ENCODE assay signal across 8 cellular contexts in the genomic region with DNA sequence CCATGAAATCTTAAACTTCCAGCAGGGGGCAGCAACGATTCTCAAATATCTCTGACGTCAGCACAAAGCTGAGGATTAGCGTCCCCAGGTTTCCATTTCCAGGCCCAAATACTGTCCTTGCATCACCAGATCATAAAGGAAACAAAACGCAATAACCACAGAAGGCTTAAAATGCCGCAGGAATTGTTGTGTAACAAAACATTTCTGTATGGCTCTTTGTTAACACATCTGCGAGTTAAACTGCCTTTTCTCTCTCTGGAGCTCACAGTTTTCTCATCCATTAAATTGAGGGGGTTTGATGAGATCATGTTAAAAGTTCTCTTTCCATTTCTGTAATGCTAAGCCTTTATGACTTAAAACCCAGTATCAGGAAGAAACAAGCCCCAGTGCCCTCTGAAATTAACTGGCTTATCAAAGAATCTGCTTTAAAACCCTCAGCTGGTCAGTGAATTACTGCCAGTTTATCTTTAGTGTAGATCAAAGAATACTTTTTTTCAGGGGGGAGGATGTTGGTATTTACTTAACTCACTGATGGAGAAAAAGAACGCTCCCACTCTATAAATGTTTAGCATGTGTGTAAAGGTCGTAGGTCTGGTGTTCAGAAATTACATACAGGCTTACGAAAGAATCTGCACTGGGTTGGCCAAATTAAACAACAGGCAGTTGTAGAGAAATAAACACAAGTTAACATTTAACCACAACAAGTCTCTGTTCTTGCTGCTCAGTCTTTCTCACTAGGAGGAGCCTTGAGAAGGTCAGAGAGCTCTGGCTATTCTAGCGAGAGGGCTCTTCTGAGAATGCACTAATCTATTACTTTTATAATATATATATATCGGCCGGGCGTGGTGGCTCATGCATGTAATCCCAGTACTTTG. TPM values are rescaled to one million over a fixed set of nuclear protein-coding genes. Genes with fewer than 3 reads are reported as not detected.
DNase-seq lines count a peak whose midpoint lies in the region; ATAC-seq and TF ChIP-seq lines count a peak whose summit lies in the region.

No MANE protein-coding gene starts in this region.

- H3K27me3 ChIP-seq in SU-DHL-6 (ENCODE audit: low read length), result no peaks in the 10 kb centered on the region
- H3K27me3 ChIP-seq in heart left ventricle, result no peaks in the 10 kb centered on the region
- H3K27me3 ChIP-seq in psoas muscle (ENCODE audit: insufficient read depth in 3 of 3, low read length in 2 of 3), result no peaks in the 10 kb centered on the region

- DNase-seq in NCI-H2081 (lab: John Stamatoyannopoulos, UW) (peak; percentile 77 to 79), NCI-H2081 treated with DMSO at 0.1 percent for 48 hours (lab: John Stamatoyannopoulos, UW) (no peak), NCI-H1092 (lab: John Stamatoyannopoulos, UW) (peak; percentile 65), heart left ventricle (peak in 3 of 5 donors; percentile 61 to 76 (median 72)), psoas muscle (peak in 1 of 2 donors; percentile 36)
- DNase-seq in activated naive CD8-positive, alpha-beta T cell treated with anti-CD3 and anti-CD28 coated beads, Interleukin-2, amount 50 U/mL, for 16 hours (ENCODE audit: low read depth, low spot score), result peak; percentile 42

- 44 to 51% (median 44%) methylated on average over 13 of the region's 13 CpGs for WGBS in heart left ventricle, 4 donors
- WGBS in psoas muscle, 3 donors, result 38 to 47% (median 41%) methylated on average over 13 of the region's 13 CpGs
- WGBS in urinary bladder, result 19% methylated on average over 13 of the region's 13 CpGs

- H4K20me1 ChIP-seq in SU-DHL-6 (ENCODE audit: low read depth, low read length), result no peaks in the 10 kb centered on the region

- intact Hi-C loops in heart left ventricle (cut with DNase I) (loop anchor here in 9 of 10 donors (2.0 to 10.0 kb wide), 18 partner anchors 28 to 368 kb away; partner anchors contain the start of genes NOB1 (in 6 of the 9), NFAT5 (in 4 of the 9), CYB5B (in 2 of the 9) and WWP2 (in 1 of the 9)), psoas muscle (cut with DNase I) (loop anchor here (5.0 to 10.0 kb wide), 5 partner anchors 86 to 358 kb away; partner anchors contain the start of genes NFAT5 (in 1 of the 2) and NOB1 (in 1 of the 2))

- no peak for TF ChIP-seq POLR2A in heart left ventricle (IDR thresholded peaks at IDR 0.05)

- H3K27ac ChIP-seq in SU-DHL-6 (ENCODE audit: low read depth, low read length), result no peak overlapping the region
- peak overlapping the region in 11 of 12 donors; percentile 47 to 86 (median 68) for H3K27ac ChIP-seq in heart left ventricle
- H3K27ac ChIP-seq in psoas muscle, result peak overlapping the region; percentile 79
- H3K27ac ChIP-seq in urinary bladder (ENCODE audit: low read depth), result peak overlapping the region; percentile 63

- peak; percentile 66 for TF ChIP-seq CTCF in SU-DHL-6 (IDR thresholded peaks at IDR 0.05; ENCODE audit: insufficient read depth, low read length, poor library complexity, severe bottlenecking)
- TF ChIP-seq CTCF in heart left ventricle (IDR thresholded peaks at IDR 0.05), result peak in 9 of 12 donors; percentile 54 to 83 (median 70)
- TF ChIP-seq CTCF in psoas muscle (IDR thresholded peaks at IDR 0.05), result peak; percentile 69

- H3K4me1 ChIP-seq in heart left ventricle, result peaks cover 0 to 34% (median 19%) of the 10 kb centered on the region in 12 donors
- peaks cover 30% of the 10 kb centered on the region for H3K4me1 ChIP-seq in psoas muscle
- peaks cover 2% of the 10 kb centered on the region for H3K4me1 ChIP-seq in urinary bladder (ENCODE audit: insufficient read depth)

- no peaks in the 10 kb centered on the region for H3F3A ChIP-seq in SU-DHL-6 (ENCODE audit: insufficient read depth)

- H3K9me2 ChIP-seq in SU-DHL-6 (replicated peaks; ENCODE audit: insufficient read depth, low read length), result no peaks in the 10 kb centered on the region

- ATAC-seq in heart left ventricle, result peak; percentile 29 to 55 (median 47)
- peak; percentile 41 to 66 (median 51) for ATAC-seq in psoas muscle

- H3K79me2 ChIP-seq in SU-DHL-6 (ENCODE audit: insufficient read depth, low read length), result no peaks in the 10 kb centered on the region

- no peak overlapping the region for H3K4me3 ChIP-seq in SU-DHL-6 (ENCODE audit: insufficient read depth, low read length, poor library complexity, severe bottlenecking)
- no peak overlapping the region for H3K4me3 ChIP-seq in heart left ventricle
- peak overlapping the region; percentile 11 for H3K4me3 ChIP-seq in psoas muscle
- H3K4me3 ChIP-seq in urinary bladder (ENCODE audit: low read depth, low read length), result no peak overlapping the region

- H3K9me3 ChIP-seq in SU-DHL-6 (ENCODE audit: insufficient read depth, low read length) (no peaks in the 10 kb centered on the region), heart left ventricle (no peaks in the 10 kb centered on the region), psoas muscle (no peaks in the 10 kb centered on the region)

- H3K9ac ChIP-seq in SU-DHL-6 (ENCODE audit: low read length), result no peak overlapping the region

- H2AFZ ChIP-seq in SU-DHL-6 (ENCODE audit: low read depth, low read length, severe bottlenecking), result peak overlapping the region; percentile 92

- peak overlapping the region; percentile 6 for H3K4me2 ChIP-seq in SU-DHL-6 (ENCODE audit: low read depth, low read length, poor library complexity, severe bottlenecking)

- no peaks in the 10 kb centered on the region for H3K36me3 ChIP-seq in SU-DHL-6 (ENCODE audit: low read length)
- H3K36me3 ChIP-seq in heart left ventricle, result no peaks in the 10 kb centered on the region
- no peaks in the 10 kb centered on the region for H3K36me3 ChIP-seq in psoas muscle (ENCODE audit: insufficient read depth in 1 of 2, low read depth in 1 of 2)
- no peaks in the 10 kb centered on the region for H3K36me3 ChIP-seq in urinary bladder (ENCODE audit: insufficient read depth)

RNA-seq across cellular contexts. Expression of gene TERF2, which starts 10.6 kb away (rescaled TPM):
- total RNA-seq in heart left ventricle (10 to 100 TPM in 8 of 9 donors, 1 to 10 TPM in 1; 9.7 to 45.9 (median 25.9) TPM), psoas muscle (10 to 100 TPM; 39.3 to 45.1 (median 40.4) TPM), urinary bladder (15.1 TPM)
- polyA plus RNA-seq in heart left ventricle (10 to 100 TPM in 1 of 2 donors, 1 to 10 TPM in 1; 6.9 to 19.2 TPM), psoas muscle (10 to 100 TPM; 17.7 to 36.8 (median 26.6) TPM), urinary bladder (17.2 TPM)

RNA-seq across cellular contexts. Expression of gene CYB5B, which starts 28.0 kb away (rescaled TPM):
- 10 to 100 TPM; 31.1 to 89.2 (median 65.0) TPM for total RNA-seq in heart left ventricle
- polyA plus RNA-seq in heart left ventricle, result 10 to 100 TPM; 46.3 to 65.7 TPM
- 10 to 100 TPM; 50.1 to 68.4 (median 55.0) TPM for total RNA-seq in psoas muscle
- polyA plus RNA-seq in psoas muscle, result 10 to 100 TPM; 42.1 to 92.8 (median 54.5) TPM
- total RNA-seq in urinary bladder, result 114 TPM
- 75.2 TPM for polyA plus RNA-seq in urinary bladder

RNA-seq across cellular contexts. Expression of gene TMED6, which starts 44.8 kb away (rescaled TPM):
- under 1 TPM in 2 of 9 donors, not detected in 7; 0.56 to 0.76 TPM for total RNA-seq in heart left ventricle
- under 1 TPM in 1 of 2 donors, not detected in 1; 0.08 TPM for polyA plus RNA-seq in heart left ventricle
- under 1 TPM in 2 of 4 donors, not detected in 2; 0.26 to 0.34 TPM for total RNA-seq in psoas muscle
- under 1 TPM in 2 of 3 donors, not detected in 1; 0.09 to 0.13 TPM for polyA plus RNA-seq in psoas muscle
- not detected for total RNA-seq in urinary bladder
- polyA plus RNA-seq in urinary bladder, result 0.09 TPM

RNA-seq across cellular contexts. Expression of gene NIP7, which starts 56.9 kb away (rescaled TPM):
- total RNA-seq in heart left ventricle (10 to 100 TPM in 5 of 9 donors, 1 to 10 TPM in 4; 5.4 to 13.9 (median 10.3) TPM), psoas muscle (10 to 100 TPM; 12.8 to 24.8 (median 16.6) TPM), urinary bladder (16.0 TPM)
- polyA plus RNA-seq in heart left ventricle (10 to 100 TPM in 1 of 2 donors, 1 to 10 TPM in 1; 4.7 to 11.1 TPM), psoas muscle (10 to 100 TPM in 2 of 3 donors, 1 to 10 TPM in 1; 9.2 to 21.1 (median 15.6) TPM), urinary bladder (11.3 TPM)

RNA-seq across cellular contexts. Expression of gene COG8, which starts 57.1 kb away (rescaled TPM):
- total RNA-seq in heart left ventricle (10 to 100 TPM; 19.7 to 43.0 (median 26.5) TPM), psoas muscle (10 to 100 TPM; 28.3 to 36.5 (median 35.4) TPM), urinary bladder (31.5 TPM)
- polyA plus RNA-seq in heart left ventricle (10 to 100 TPM; 13.3 to 19.9 TPM), psoas muscle (10 to 100 TPM; 16.7 to 25.3 (median 22.6) TPM), urinary bladder (25.4 TPM)
